Comparison of ENCODE assay signal across 17 cellular contexts in genomic region chr3:56773588-56774330, GRCh38. TPM values are rescaled to one million over a fixed set of nuclear protein-coding genes. Genes with fewer than 3 reads are reported as not detected.
A peak's percentile ranks its signal among the peaks of the same experiment; 100 is the strongest.
DNase-seq lines count a peak whose midpoint lies in the region; ATAC-seq lines count a peak whose summit lies in the region.
"Had no signal": no experiment of that assay in that cellular context is flagged by ENCODE, and none has a peak within 500 bp of the region (broad histone marks: within the 10 kb centered on the region; RNA-seq: fewer than 3 reads in every experiment).

No MANE protein-coding gene starts in this region.

- ATAC-seq in activated naive CD8-positive, alpha-beta T cell treated with anti-CD3 and anti-CD28 coated beads, Interleukin-2, amount 50 U/mL, for 24 hours: peak; percentile 34
- no peak for ATAC-seq in stimulated activated effector memory CD8-positive, alpha-beta T cell treated with anti-CD3 and anti-CD28 coated beads, Interleukin-12 subunit alpha, Interleukin-12 subunit beta, amount 100 ng/mL, for 72 hours
- ATAC-seq: left lobe of liver had no signal

- peaks cover 62% of the 10 kb centered on the region for H3K36me3 Mint-ChIP-seq in T-helper 2 cell treated with Interferon-gamma antibody and Interleukin-4, amounts not matched to agents 5 μg/mL and 100 μg/mL, for 36 hours (ENCODE audit: low read depth)
- H3K36me3 Mint-ChIP-seq in activated naive CD8-positive, alpha-beta T cell treated with anti-CD3 and anti-CD28 coated beads, Interleukin-2, amount 50 U/mL, for 24 hours (ENCODE audit: low read depth): peaks cover 41% of the 10 kb centered on the region
- H3K36me3 Mint-ChIP-seq in stimulated activated effector memory CD8-positive, alpha-beta T cell treated with anti-CD3 and anti-CD28 coated beads, Interleukin-12 subunit alpha, Interleukin-12 subunit beta, amount 100 ng/mL, for 72 hours: peaks cover 41% of the 10 kb centered on the region

- no peaks in the 10 kb centered on the region for H3K9me3 Mint-ChIP-seq in T-helper 2 cell treated with Interferon-gamma antibody and Interleukin-4, amounts not matched to agents 5 μg/mL and 100 μg/mL, for 36 hours
- no peaks in the 10 kb centered on the region for H3K9me3 Mint-ChIP-seq in activated naive CD8-positive, alpha-beta T cell treated with anti-CD3 and anti-CD28 coated beads, Interleukin-2, amount 50 U/mL, for 24 hours
- no peaks in the 10 kb centered on the region for H3K9me3 Mint-ChIP-seq in stimulated activated effector memory CD8-positive, alpha-beta T cell treated with anti-CD3 and anti-CD28 coated beads, Interleukin-12 subunit alpha, Interleukin-12 subunit beta, amount 100 ng/mL, for 72 hours

- H3K27me3 ChIP-seq in SJCRH30: no peaks in the 10 kb centered on the region
- H3K27me3 ChIP-seq: breast epithelium had no signal

- no peak overlapping the region for H3K27ac ChIP-seq in SJCRH30
- H3K27ac ChIP-seq: breast epithelium had no signal

- no peaks in the 10 kb centered on the region; the same call in 1 of the 2 replicates for H3K36me3 ChIP-seq in SJCRH30
- H3K36me3 ChIP-seq: breast epithelium had no signal

- peak overlapping the region; percentile 14 for H3K27ac Mint-ChIP-seq in T-helper 2 cell treated with Interferon-gamma antibody and Interleukin-4, amounts not matched to agents 5 μg/mL and 100 μg/mL, for 36 hours
- peak overlapping the region; percentile 59 for H3K27ac Mint-ChIP-seq in activated naive CD8-positive, alpha-beta T cell treated with anti-CD3 and anti-CD28 coated beads, Interleukin-2, amount 50 U/mL, for 24 hours
- H3K27ac Mint-ChIP-seq in stimulated activated effector memory CD8-positive, alpha-beta T cell treated with anti-CD3 and anti-CD28 coated beads, Interleukin-12 subunit alpha, Interleukin-12 subunit beta, amount 100 ng/mL, for 72 hours: peak overlapping the region; percentile 57

- no peak for DNase-seq in T-helper 2 cell treated with Interferon-gamma antibody and Interleukin-4, amounts not matched to agents 5 μg/mL and 100 μg/mL, for 36 hours (ENCODE audit: low spot score)
- DNase-seq in T-helper 2 cell (no peak), NCI-H524 (lab: John Stamatoyannopoulos, UW) (peak; percentile 17 to 67), SHP77 (lab: John Stamatoyannopoulos, UW) (no peak), islet precursor cell (no peak), SJCRH30 (no peak)
- no peak for DNase-seq in activated naive CD8-positive, alpha-beta T cell treated with anti-CD3 and anti-CD28 coated beads, Interleukin-2, amount 50 U/mL, for 24 hours
- no peak for DNase-seq in stimulated activated effector memory CD8-positive, alpha-beta T cell treated with anti-CD3 and anti-CD28 coated beads, Interleukin-12 subunit alpha, Interleukin-12 subunit beta, amount 100 ng/mL, for 72 hours (ENCODE audit: low spot score in 2 of 2)
- DNase-seq: activated CD4-positive, CD25-positive, alpha-beta regulatory T cell; activated T-cell treated with anti-CD3 and anti-CD28 coated beads, Interleukin-2, amount 50 U/mL, for 1 hour; COR-L47; effector memory CD4-positive, alpha-beta T cell; GDM1; NCI-H1930; stimulated activated CD4-positive, alpha-beta T cell treated with anti-CD3 and anti-CD28 coated beads, Interleukin-1b, Interleukin-23, amount 100 ng/mL, for 48 hours had no signal

- no peaks in the 10 kb centered on the region for H3K27me3 Mint-ChIP-seq in T-helper 2 cell treated with Interferon-gamma antibody and Interleukin-4, amounts not matched to agents 5 μg/mL and 100 μg/mL, for 36 hours (ENCODE audit: low read depth)
- no peaks in the 10 kb centered on the region for H3K27me3 Mint-ChIP-seq in activated naive CD8-positive, alpha-beta T cell treated with anti-CD3 and anti-CD28 coated beads, Interleukin-2, amount 50 U/mL, for 24 hours

- peaks cover 56% of the 10 kb centered on the region for H3K4me1 Mint-ChIP-seq in T-helper 2 cell treated with Interferon-gamma antibody and Interleukin-4, amounts not matched to agents 5 μg/mL and 100 μg/mL, for 36 hours (ENCODE audit: low read depth)
- peaks cover 75% of the 10 kb centered on the region for H3K4me1 Mint-ChIP-seq in activated naive CD8-positive, alpha-beta T cell treated with anti-CD3 and anti-CD28 coated beads, Interleukin-2, amount 50 U/mL, for 24 hours
- H3K4me1 Mint-ChIP-seq in stimulated activated effector memory CD8-positive, alpha-beta T cell treated with anti-CD3 and anti-CD28 coated beads, Interleukin-12 subunit alpha, Interleukin-12 subunit beta, amount 100 ng/mL, for 72 hours: peaks cover 67% of the 10 kb centered on the region

- no peaks in the 10 kb centered on the region for H3K9me3 ChIP-seq in SJCRH30 (replicated peaks)
- H3K9me3 ChIP-seq: breast epithelium had no signal

- no peak overlapping the region for H3K4me3 ChIP-seq in SJCRH30
- H3K4me3 ChIP-seq: breast epithelium had no signal

- H3K4me3 Mint-ChIP-seq in T-helper 2 cell treated with Interferon-gamma antibody and Interleukin-4, amounts not matched to agents 5 μg/mL and 100 μg/mL, for 36 hours: no peak overlapping the region
- H3K4me3 Mint-ChIP-seq in activated naive CD8-positive, alpha-beta T cell treated with anti-CD3 and anti-CD28 coated beads, Interleukin-2, amount 50 U/mL, for 24 hours: no peak overlapping the region
- no peak overlapping the region for H3K4me3 Mint-ChIP-seq in stimulated activated effector memory CD8-positive, alpha-beta T cell treated with anti-CD3 and anti-CD28 coated beads, Interleukin-12 subunit alpha, Interleukin-12 subunit beta, amount 100 ng/mL, for 72 hours

- H3K4me1 ChIP-seq in SJCRH30: no peaks in the 10 kb centered on the region
- H3K4me1 ChIP-seq: breast epithelium had no signal

RNA-seq across cellular contexts. Expression of gene ARHGEF3, which starts 28.0 kb away (rescaled TPM):
- total RNA-seq in SJCRH30 (2014; rRNA removed; shearing (Covaris generic)): 24.9 and 29.9 TPM in 2 replicates

Comparison
In these comparisons a context has a peak if more than half of its experiments do, and no peak if none do; other contexts are left out.
1. DNase-seq: peak in NCI-H524 (2 of 2); none in T-helper 2 cell treated with Interferon-gamma antibody and Interleukin-4, amounts not matched to agents 5 μg/mL and 100 μg/mL, for 36 hours (single experiment), T-helper 2 cell (0 of 5), activated naive CD8-positive, alpha-beta T cell treated with anti-CD3 and anti-CD28 coated beads, Interleukin-2, amount 50 U/mL, for 24 hours (single experiment), stimulated activated effector memory CD8-positive, alpha-beta T cell treated with anti-CD3 and anti-CD28 coated beads, Interleukin-12 subunit alpha, Interleukin-12 subunit beta, amount 100 ng/mL, for 72 hours (0 of 2), SHP77 (0 of 2), islet precursor cell (single experiment) and SJCRH30 (0 of 2).
2. Peak in every context shown above with its lines, with median percentiles within 50 percentile points of each other: H3K27ac Mint-ChIP-seq.